Comparison of ENCODE assay signal across 1 cellular context in genomic region chr3:49025005-49025792, GRCh38.
TF ChIP-seq lines count a peak whose summit lies in the region.

No MANE protein-coding gene starts in this region.

TF ChIP-seq in K562, 482 proteins besides CTCF, POLR2A, EP300 and RAD21 (continues in another document):
- TF ChIP-seq TAF7 (tag; IDR thresholded peaks at IDR 0.05) = no peak
- no peak for TF ChIP-seq XRCC3 (IDR thresholded peaks at IDR 0.05)
- TF ChIP-seq NCOR1 (IDR thresholded peaks at IDR 0.05) = no peak
- TF ChIP-seq ARID4B (CRISPR knock-in tag; IDR thresholded peaks at IDR 0.05) = no peak
- no peak for TF ChIP-seq POLR3A (IDR thresholded peaks at IDR 0.05; ENCODE audit: borderline replicate concordance, extremely low read depth, insufficient read depth, insufficient read length)
- no peak for TF ChIP-seq NR1H2 (CRISPR knock-in tag; IDR thresholded peaks at IDR 0.05)
- no peak for TF ChIP-seq SNRNP70 (optimal IDR thresholded peaks at IDR 0.05; ENCODE audit: low read depth, low read length)
- TF ChIP-seq ZNF57 (CRISPR knock-in tag; IDR thresholded peaks at IDR 0.05) = no peak
- no peak for TF ChIP-seq CHAMP1 (IDR thresholded peaks at IDR 0.05)
- TF ChIP-seq ZKSCAN1 (IDR thresholded peaks at IDR 0.05; ENCODE audit: low read depth, low read length) = no peak
- TF ChIP-seq SUPT5H (IDR thresholded peaks at IDR 0.05) = peak; percentile 71
- peak; percentile 26 for TF ChIP-seq CCNT2 (IDR thresholded peaks at IDR 0.05; ENCODE audit: borderline replicate concordance, extremely low read depth, insufficient read length, low read depth, low read length)
- no peak for TF ChIP-seq RNF2 (IDR thresholded peaks at IDR 0.05)
- TF ChIP-seq BRD9 (IDR thresholded peaks at IDR 0.05; ENCODE audit: low read depth, partially characterized antibody) = no peak
- no peak for TF ChIP-seq BCL6 (CRISPR knock-in tag; IDR thresholded peaks at IDR 0.05)
- TF ChIP-seq POLR2AphosphoS2 (IDR thresholded peaks at IDR 0.05; ENCODE audit: low read length) = peak; percentile 89
- 0 out of 2 replicates have a peak, but pooled peaks have one; percentile 5 for TF ChIP-seq ZBTB26 (CRISPR knock-in tag; IDR thresholded peaks at IDR 0.05)
- no peak for TF ChIP-seq ADNP (tag; IDR thresholded peaks at IDR 0.05)
- TF ChIP-seq NONO (IDR thresholded peaks at IDR 0.05; ENCODE audit: low read depth in 2 of 2, low read length in 1 of 2) = no peak
- TF ChIP-seq GATA2 (CRISPR knock-in tag; IDR thresholded peaks at IDR 0.05) = 0 out of 2 replicates have a peak, but pooled peaks have one; percentile 24
- TF ChIP-seq CREB1 (IDR thresholded peaks at IDR 0.05) = 0 out of 2 replicates have a peak, but pooled peaks have one; percentile 7
- no peak for TF ChIP-seq CREB1 (CRISPR knock-in tag; IDR thresholded peaks at IDR 0.05)
- TF ChIP-seq FIP1L1 (IDR thresholded peaks at IDR 0.05; ENCODE audit: low read depth, low read length, poor library complexity, severe bottlenecking) = no peak
- no peak for TF ChIP-seq DNMT1 (IDR thresholded peaks at IDR 0.05)
- TF ChIP-seq SP1 (CRISPR knock-in tag; IDR thresholded peaks at IDR 0.05) = 0 out of 2 replicates have a peak, but pooled peaks have one; percentile 16
- TF ChIP-seq KDM5B (IDR thresholded peaks at IDR 0.05; ENCODE audit: insufficient replicate concordance, low read depth, low read length) = peak; percentile 14
- TF ChIP-seq ZNF232 (CRISPR knock-in tag; IDR thresholded peaks at IDR 0.05) = no peak
- peak; percentile 84 for TF ChIP-seq TFAP4 (CRISPR knock-in tag; IDR thresholded peaks at IDR 0.05; ENCODE audit: borderline replicate concordance)
- peak; percentile 33; the same call in 1 of the 2 replicates for TF ChIP-seq TEAD4 (IDR thresholded peaks at IDR 0.05; ENCODE audit: low read length)
- TF ChIP-seq TEAD4 (CRISPR knock-in tag; IDR thresholded peaks at IDR 0.05; ENCODE audit: borderline replicate concordance) = no peak
- TF ChIP-seq KDM1A (IDR thresholded peaks at IDR 0.05) = 0 out of 4 replicates have a peak, but pooled peaks of 1 of the 2 experiments have one; percentile 37
- TF ChIP-seq EHMT2 (IDR thresholded peaks at IDR 0.05) = no peak
- no peak for TF ChIP-seq HOMEZ (CRISPR knock-in tag; IDR thresholded peaks at IDR 0.05)
- no peak for TF ChIP-seq HMGN3 (IDR thresholded peaks at IDR 0.05; ENCODE audit: borderline replicate concordance, extremely low read depth, insufficient read length, low read depth, low read length)
- TF ChIP-seq TCF3 (CRISPR knock-in tag; IDR thresholded peaks at IDR 0.05) = peak; percentile 61
- peak; percentile 71 for TF ChIP-seq MAX (CRISPR knock-in tag; IDR thresholded peaks at IDR 0.05)
- no peak for TF ChIP-seq ZNF785 (CRISPR knock-in tag; IDR thresholded peaks at IDR 0.05)
- no peak for TF ChIP-seq PREB (CRISPR knock-in tag; IDR thresholded peaks at IDR 0.05)
- no peak for TF ChIP-seq SAP30 (IDR thresholded peaks at IDR 0.05; ENCODE audit: borderline replicate concordance, insufficient read depth, low read depth, low read length, poor library complexity, severe bottlenecking)
- TF ChIP-seq CHD4 (IDR thresholded peaks at IDR 0.05; ENCODE audit: insufficient read depth, insufficient replicate concordance, low read depth, low read length, poor library complexity, severe bottlenecking) = no peak
- TF ChIP-seq POLR2AphosphoS5 (IDR thresholded peaks at IDR 0.05; ENCODE audit: control insufficient read depth, insufficient read depth, low read depth, low read length) = peak; percentile 45; the same call in 1 of the 2 replicates
- TF ChIP-seq RBFOX2 (IDR thresholded peaks at IDR 0.05; ENCODE audit: low read depth, low read length) = peak; percentile 70
- peak; percentile 68 for TF ChIP-seq CBFA2T3 (IDR thresholded peaks at IDR 0.05)
- peak; percentile 64 for TF ChIP-seq POLR2B (IDR thresholded peaks at IDR 0.05; ENCODE audit: low read depth, partially characterized antibody)
- peak; percentile 12; the same call in 1 of the 2 replicates for TF ChIP-seq MYNN (IDR thresholded peaks at IDR 0.05)
- no peak for TF ChIP-seq MYNN (CRISPR knock-in tag; IDR thresholded peaks at IDR 0.05)
- TF ChIP-seq ZBTB2 (IDR thresholded peaks at IDR 0.05) = no peak
- no peak for TF ChIP-seq HDAC2 (IDR thresholded peaks at IDR 0.05)
- no peak for TF ChIP-seq KDM4B (IDR thresholded peaks at IDR 0.05; ENCODE audit: borderline replicate concordance in 2 of 2, low read depth in 1 of 2)
- TF ChIP-seq BHLHE40 (IDR thresholded peaks at IDR 0.05; ENCODE audit: low read length) = peak; percentile 79
- no peak for TF ChIP-seq MCM7 (IDR thresholded peaks at IDR 0.05)
- peak; percentile 58; the same call in 1 of the 2 replicates for TF ChIP-seq ETS1 (conservative IDR thresholded peaks at IDR 0.05; ENCODE audit: control insufficient read depth, low read depth, low read length)
- no peak for TF ChIP-seq NR3C1 (CRISPR knock-in tag; IDR thresholded peaks at IDR 0.05)
- no peak for TF ChIP-seq MAFF (IDR thresholded peaks at IDR 0.05; ENCODE audit: low read length)
- TF ChIP-seq MAFK (IDR thresholded peaks at IDR 0.05; ENCODE audit: low read length) = no peak
- 0 out of 2 replicates have a peak, but pooled peaks have one; percentile 17 for TF ChIP-seq ARID1B (IDR thresholded peaks at IDR 0.05)
- TF ChIP-seq ELF4 (CRISPR knock-in tag; IDR thresholded peaks at IDR 0.05) = 0 out of 2 replicates have a peak, but pooled peaks have one; percentile 31
- no peak for TF ChIP-seq CGGBP1 (CRISPR knock-in tag; IDR thresholded peaks at IDR 0.05)
- TF ChIP-seq ZBTB1 (CRISPR knock-in tag; IDR thresholded peaks at IDR 0.05; ENCODE audit: borderline replicate concordance, low read depth) = peak; percentile 93
- no peak; the same call in 1 of the 2 replicates for TF ChIP-seq PML (IDR thresholded peaks at IDR 0.05; ENCODE audit: low read length)
- TF ChIP-seq CEBPG (CRISPR knock-in tag; IDR thresholded peaks at IDR 0.05) = no peak
- TF ChIP-seq CEBPG (tag; conservative IDR thresholded peaks at IDR 0.05 in 1 of 2, IDR thresholded peaks at IDR 0.05 in 1 of 2) = no peak
